Comparison of ENCODE assay signal across 1 cellular context in the genomic region with DNA sequence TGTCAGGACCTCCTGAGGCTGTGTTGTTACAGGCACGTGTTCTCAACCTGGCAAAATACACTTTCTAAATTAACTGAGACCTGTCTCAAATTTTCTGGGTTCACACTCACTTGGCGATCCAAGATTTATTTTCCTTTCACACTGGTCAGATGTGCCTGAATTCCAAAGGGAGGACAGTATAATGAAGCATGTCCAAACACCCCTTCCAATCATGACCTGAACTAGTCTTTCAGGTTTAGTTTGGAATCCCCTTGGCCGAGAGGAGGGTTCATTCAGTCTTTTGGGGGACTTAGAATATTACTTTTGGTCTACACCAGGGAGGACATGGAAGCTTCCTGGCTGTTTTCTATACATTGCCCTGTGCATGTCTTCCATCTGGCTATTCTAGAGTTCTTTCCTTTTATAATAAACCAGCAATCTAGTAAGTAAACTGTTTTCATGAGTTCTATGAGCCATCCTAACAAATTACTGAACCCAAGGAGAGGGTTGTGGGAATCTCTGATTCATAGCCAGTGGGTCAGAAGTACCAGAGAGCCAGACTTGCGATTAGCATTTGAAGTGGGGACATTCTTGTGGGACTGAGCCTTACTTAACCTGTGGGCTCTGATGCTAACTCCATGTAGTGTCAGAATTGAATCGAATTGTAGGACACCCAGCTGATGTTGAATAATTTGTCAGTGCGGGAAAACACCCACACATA.
TF ChIP-seq lines count a peak whose summit lies in the region.

No MANE protein-coding gene starts in this region.

TF ChIP-seq in HEK293T, 16 proteins besides CTCF, POLR2A, EP300 and RAD21:
- TF ChIP-seq SUZ12 (IDR thresholded peaks at IDR 0.05): no peak
- TF ChIP-seq NFRKB (IDR thresholded peaks at IDR 0.05): no peak
- no peak for TF ChIP-seq LEF1 (IDR thresholded peaks at IDR 0.05; ENCODE audit: borderline replicate concordance)
- TF ChIP-seq FOXA1 (IDR thresholded peaks at IDR 0.05): no peak
- no peak for TF ChIP-seq CTBP1 (IDR thresholded peaks at IDR 0.05; ENCODE audit: borderline replicate concordance)
- TF ChIP-seq ARNT (IDR thresholded peaks at IDR 0.05): no peak
- TF ChIP-seq, protein P1, sequence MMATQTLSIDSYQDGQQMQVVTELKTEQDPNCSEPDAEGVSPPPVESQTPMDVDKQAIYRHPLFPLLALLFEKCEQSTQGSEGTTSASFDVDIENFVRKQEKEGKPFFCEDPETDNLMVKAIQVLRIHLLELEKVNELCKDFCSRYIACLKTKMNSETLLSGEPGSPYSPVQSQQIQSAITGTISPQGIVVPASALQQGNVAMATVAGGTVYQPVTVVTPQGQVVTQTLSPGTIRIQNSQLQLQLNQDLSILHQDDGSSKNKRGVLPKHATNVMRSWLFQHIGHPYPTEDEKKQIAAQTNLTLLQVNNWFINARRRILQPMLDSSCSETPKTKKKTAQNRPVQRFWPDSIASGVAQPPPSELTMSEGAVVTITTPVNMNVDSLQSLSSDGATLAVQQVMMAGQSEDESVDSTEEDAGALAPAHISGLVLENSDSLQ (IDR thresholded peaks at IDR 0.05): no peak
- no peak for TF ChIP-seq SP1 (IDR thresholded peaks at IDR 0.05)
- TF ChIP-seq FOXK2 (IDR thresholded peaks at IDR 0.05): no peak
- no peak for TF ChIP-seq FOXM1 (IDR thresholded peaks at IDR 0.05; ENCODE audit: borderline replicate concordance)
- TF ChIP-seq HDGF (IDR thresholded peaks at IDR 0.05; ENCODE audit: borderline replicate concordance): no peak
- TF ChIP-seq ELF4 (IDR thresholded peaks at IDR 0.05): no peak
- TF ChIP-seq ZNF384 (IDR thresholded peaks at IDR 0.05): no peak
- TF ChIP-seq BHLHE40 (IDR thresholded peaks at IDR 0.05; ENCODE audit: borderline replicate concordance): no peak
